In the genomic region with DNA sequence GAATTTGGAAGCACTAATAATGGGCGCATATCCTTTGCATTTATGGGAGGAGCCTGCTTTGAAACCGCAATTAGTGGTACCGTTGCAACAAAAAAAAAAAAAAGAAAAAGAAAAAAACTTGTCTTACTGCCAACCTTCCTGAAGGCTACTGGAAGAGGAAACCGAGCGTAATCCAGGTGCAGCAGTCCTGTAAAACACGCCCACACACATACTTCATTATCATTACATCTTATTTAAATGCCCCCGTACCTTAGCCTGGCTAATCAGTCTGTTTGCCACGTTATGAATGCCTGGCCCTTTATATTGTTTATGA, we compare ENCODE assay signal across 8 cellular contexts. TPM values are rescaled to one million over a fixed set of nuclear protein-coding genes. Genes with fewer than 3 reads are reported as not detected.
DNase-seq lines count a peak whose midpoint lies in the region; ATAC-seq and TF ChIP-seq lines count a peak whose summit lies in the region.

No MANE protein-coding gene starts in this region.

- TF ChIP-seq CTCF in heart right ventricle (IDR thresholded peaks at IDR 0.05), result no peak

- H3K36me3 ChIP-seq in heart right ventricle, result peaks cover 0 to 17% (median 0%) of the 10 kb centered on the region in 9 donors
- peaks cover 0 to 5% (median 0%) of the 10 kb centered on the region in 5 donors for H3K36me3 ChIP-seq in subcutaneous abdominal adipose tissue (ENCODE audit: control insufficient read depth in 5 of 5, insufficient read depth in 5 of 5, low read length in 5 of 5)

- H3K27ac ChIP-seq in heart right ventricle (peak overlapping the region in 5 of 10 donors; percentile 86 to 96 (median 92)), subcutaneous abdominal adipose tissue (ENCODE audit: low read depth, low read length) (no peak overlapping the region)

- peak overlapping the region; percentile 96 for H3K4me3 Mint-ChIP-seq in activated T-helper 17 cell treated with anti-CD3 and anti-CD28 coated beads, Interleukin-2, amount 50 U/mL, for 72 hours
- peak overlapping the region; percentile 96 to 99 (median 99) for H3K4me3 Mint-ChIP-seq in immature natural killer cell

- WGBS in heart right ventricle, 2 donors, result 12 to 13% methylated on average over 8 of the region's 8 CpGs

- ATAC-seq in heart right ventricle (no peak), left ventricle myocardium superior (no peak), GM19328 (IDR thresholded peaks at IDR 0.05; ENCODE audit: unreplicated experiment) (no peak)
- no peak for ATAC-seq in activated T-helper 17 cell treated with anti-CD3 and anti-CD28 coated beads, Interleukin-2, amount 50 U/mL, for 72 hours (replicated peaks)

- peaks cover 0 to 46% (median 43%) of the 10 kb centered on the region in 9 donors for H3K4me1 ChIP-seq in heart right ventricle
- H3K4me1 ChIP-seq in subcutaneous abdominal adipose tissue (ENCODE audit: control insufficient read depth in 5 of 5, insufficient read depth in 5 of 5, low read length in 5 of 5), result peaks cover 5 to 45% (median 43%) of the 10 kb centered on the region in 5 donors

- H3K9ac ChIP-seq in subcutaneous abdominal adipose tissue (ENCODE audit: low read length in 5 of 5), result peak overlapping the region in 4 of 5 donors; percentile 93 to 97 (median 94)

- H3K4me1 Mint-ChIP-seq in activated T-helper 17 cell treated with anti-CD3 and anti-CD28 coated beads, Interleukin-2, amount 50 U/mL, for 72 hours, result peaks cover 41% of the 10 kb centered on the region
- H3K4me1 Mint-ChIP-seq in immature natural killer cell, result peaks cover 45 to 51% of the 10 kb centered on the region in 2 donors

- DNase-seq in heart right ventricle (no peak), left ventricle myocardium superior (no peak), NCI-H1417 treated with DMSO at 0.1 percent for 48 hours (lab: John Stamatoyannopoulos, UW) (peak; percentile 66), immature natural killer cell (no peak), NCI-H524 treated with DMSO at 0.1 percent for 48 hours (lab: John Stamatoyannopoulos, UW) (no peak)

- no peaks in the 10 kb centered on the region for H3K9me3 ChIP-seq in heart right ventricle
- H3K9me3 ChIP-seq in subcutaneous abdominal adipose tissue (ENCODE audit: control insufficient read depth in 5 of 5, low read length in 5 of 5), result no peaks in the 10 kb centered on the region

- H3K4me3 ChIP-seq in heart right ventricle (peak overlapping the region; percentile 65 to 97 (median 93)), subcutaneous abdominal adipose tissue (ENCODE audit: low read depth in 1 of 5, low read length in 5 of 5) (peak overlapping the region; percentile 82 to 98 (median 92))

- peaks cover 47% of the 10 kb centered on the region for H3K36me3 Mint-ChIP-seq in activated T-helper 17 cell treated with anti-CD3 and anti-CD28 coated beads, Interleukin-2, amount 50 U/mL, for 72 hours (ENCODE audit: low read depth)
- peaks cover 13 to 22% (median 19%) of the 10 kb centered on the region in 3 donors for H3K36me3 Mint-ChIP-seq in immature natural killer cell

- H3K27me3 Mint-ChIP-seq in activated T-helper 17 cell treated with anti-CD3 and anti-CD28 coated beads, Interleukin-2, amount 50 U/mL, for 72 hours, result no peaks in the 10 kb centered on the region
- H3K27me3 Mint-ChIP-seq in immature natural killer cell (ENCODE audit: low read depth in 3 of 3), result peaks cover 4 to 18% (median 6%) of the 10 kb centered on the region in 3 donors

- intact Hi-C loops in heart right ventricle (cut with DNase I), result no loop called here
- intact Hi-C loops in left ventricle myocardium superior (cut with micrococcal nuclease), result no loop called here

- H3K9me3 Mint-ChIP-seq in activated T-helper 17 cell treated with anti-CD3 and anti-CD28 coated beads, Interleukin-2, amount 50 U/mL, for 72 hours, result no peaks in the 10 kb centered on the region
- peaks cover 0 to 2% (median 0%) of the 10 kb centered on the region in 6 donors for H3K9me3 Mint-ChIP-seq in immature natural killer cell

- no peaks in the 10 kb centered on the region for H3K27me3 ChIP-seq in heart right ventricle
- no peaks in the 10 kb centered on the region for H3K27me3 ChIP-seq in subcutaneous abdominal adipose tissue (ENCODE audit: control insufficient read depth in 5 of 5, insufficient read depth in 4 of 5, low read length in 5 of 5)

- H3K27ac Mint-ChIP-seq in activated T-helper 17 cell treated with anti-CD3 and anti-CD28 coated beads, Interleukin-2, amount 50 U/mL, for 72 hours, result peak overlapping the region; percentile 97
- H3K27ac Mint-ChIP-seq in immature natural killer cell, result peak overlapping the region in 5 of 6 donors; percentile 86 to 98 (median 94)

RNA-seq across cellular contexts. Expression of gene ZNF281, which starts 0.7 kb away (rescaled TPM):
- total RNA-seq in heart right ventricle, result 10 to 100 TPM in 4 of 10 donors, 1 to 10 TPM in 6; 6.8 to 11.7 (median 9.2) TPM
- polyA plus RNA-seq in heart right ventricle, result 1 to 10 TPM; 2.8 to 3.4 TPM
- total RNA-seq in left ventricle myocardium superior, result 8.8 TPM
- total RNA-seq in activated T-helper 17 cell treated with anti-CD3 and anti-CD28 coated beads, Interleukin-2, amount 50 U/mL, for 72 hours, result 10 to 100 TPM; 13.1 to 15.8 TPM
- polyA plus RNA-seq in immature natural killer cell, result 10 to 100 TPM; 15.3 to 33.3 (median 27.3) TPM
